ENCODE assay signal across 1 cellular context in genomic region chr1:38929054-38929453, GRCh38.
TF ChIP-seq lines count a peak whose summit lies in the region.

No MANE protein-coding gene starts in this region.

TF ChIP-seq in GM23338, 12 proteins besides CTCF, POLR2A, EP300 and RAD21 (continued from another document):
- no peak for TF ChIP-seq ZNF462 (CRISPR knock-in tag; IDR thresholded peaks at IDR 0.05)
- no peak for TF ChIP-seq JUNB (IDR thresholded peaks at IDR 0.05; ENCODE audit: unreplicated experiment)
- no peak for TF ChIP-seq POLR2AphosphoS5 (IDR thresholded peaks at IDR 0.05; ENCODE audit: low read depth)
TF ChIP-seq in GM23338: peak in this region for 0.
